In the genomic region with DNA sequence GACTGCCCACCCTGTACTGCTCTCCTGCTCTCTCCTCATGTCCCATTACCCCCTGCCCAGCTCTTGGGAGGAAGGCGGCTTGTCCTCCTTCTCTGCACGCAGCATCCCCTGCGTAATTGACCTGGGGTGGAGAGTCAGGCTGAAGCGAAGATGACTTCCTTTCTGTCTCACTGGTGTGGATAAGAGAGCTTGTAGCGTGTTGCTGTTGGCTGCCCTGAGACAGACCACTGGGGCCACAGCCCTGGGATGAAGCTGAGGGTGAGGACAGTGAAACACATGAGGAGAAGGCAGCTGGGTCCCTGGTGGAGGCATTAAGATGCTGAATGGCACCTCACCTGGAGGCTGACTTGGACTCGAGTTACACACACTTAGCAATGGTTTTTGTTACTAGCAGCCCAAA, we compare ENCODE assay signal across 24 cellular contexts.
"Had no signal": no experiment of that assay in that cellular context is flagged by ENCODE, and none has a peak within 500 bp of the region (broad histone marks: within the 10 kb centered on the region; RNA-seq: fewer than 3 reads in every experiment).

No MANE protein-coding gene starts in this region.

- FAIRE-seq: frontal cortex, kidney, pancreas had no signal

- ATAC-seq: activated CD8-positive, alpha-beta T cell treated with anti-CD3 and anti-CD28 coated beads for 36 hours; activated T-cell treated with anti-CD3 and anti-CD28 coated beads, Interleukin-2, amount 50 U/mL, for 72 hours; left lung; mucosa of descending colon; T-cell; WTC11 had no signal

- H3K27me3 ChIP-seq: left lung, neural progenitor cell, pancreas, sigmoid colon, thyroid gland had no signal

- H3K4me2 ChIP-seq: neural progenitor cell, SK-N-SH had no signal

- H3K4me3 ChIP-seq: dorsolateral prefrontal cortex, left lung, mucosa of descending colon, neural progenitor cell, pancreas, sigmoid colon, thyroid gland had no signal

- H3K9ac ChIP-seq: neural progenitor cell, SK-N-SH had no signal

- H3K4me1 ChIP-seq: left lung, neural progenitor cell had no signal

- H3K36me3 ChIP-seq: left lung, neural progenitor cell, pancreas, sigmoid colon, thyroid gland had no signal

- H3K9me3 ChIP-seq: left lung, mucosa of descending colon, pancreas, sigmoid colon, SK-N-SH, thyroid gland had no signal

- H2AFZ ChIP-seq: neural progenitor cell had no signal

- DNase-seq: activated CD4-positive, alpha-beta T cell treated with anti-CD3 and anti-CD28 coated beads for 4 hours; activated CD8-positive, alpha-beta T cell treated with anti-CD3 and anti-CD28 coated beads for 36 hours; activated naive CD4-positive, alpha-beta T cell; activated naive CD8-positive, alpha-beta T cell treated with anti-CD3 and anti-CD28 coated beads for 36 hours; activated T-cell treated with anti-CD3 and anti-CD28 coated beads, Interleukin-2, amount 50 U/mL, for 72 hours; amniotic stem cell; head of caudate nucleus; kidney; left lung; mucosa of descending colon; naive B cell; SHP77; sigmoid colon; SK-N-SH; stimulated activated CD4-positive, alpha-beta T cell treated with anti-CD3 and anti-CD28 coated beads, Interleukin-1b, Interleukin-23, amount 100 ng/mL, for 48 hours; stimulated activated CD8-positive, alpha-beta memory T cell treated with anti-CD3 and anti-CD28 coated beads, Interleukin-4, amount 100 ng/mL, for 48 hours; stimulated activated naive CD4-positive, alpha-beta T cell; T-cell; thyroid gland had no signal

- H3K27ac ChIP-seq: dorsolateral prefrontal cortex, left lung, neural progenitor cell, pancreas, sigmoid colon, thyroid gland had no signal
